Comparison of ENCODE assay signal across 10 cellular contexts in the genomic region with DNA sequence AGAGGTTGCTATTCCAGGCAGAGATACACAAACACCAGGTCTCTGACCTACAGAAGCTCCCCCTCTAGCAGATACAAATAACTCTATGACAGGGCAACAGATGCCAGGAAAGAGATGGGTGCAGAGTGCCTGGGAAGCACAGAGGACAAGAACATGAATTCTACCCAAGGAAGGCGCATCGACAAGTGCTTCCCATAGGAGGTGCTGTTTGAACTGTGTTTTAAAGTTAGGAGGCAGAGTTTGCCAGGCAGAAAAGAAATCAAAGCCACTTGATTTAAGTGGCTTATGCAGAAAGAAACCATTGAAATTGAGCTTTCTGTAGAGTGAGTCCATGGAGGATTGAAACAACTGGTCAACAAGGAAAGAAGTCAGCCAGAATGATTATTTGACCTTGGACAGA. TPM values are rescaled to one million over a fixed set of nuclear protein-coding genes. Genes with fewer than 3 reads are reported as not detected.
A peak's percentile ranks its signal among the peaks of the same experiment; 100 is the strongest.
DNase-seq lines count a peak whose midpoint lies in the region; ATAC-seq and TF ChIP-seq lines count a peak whose summit lies in the region.
"Had no signal": no experiment of that assay in that cellular context is flagged by ENCODE, and none has a peak within 500 bp of the region (broad histone marks: within the 10 kb centered on the region; RNA-seq: fewer than 3 reads in every experiment).

No MANE protein-coding gene starts in this region.

- H3K4me3 ChIP-seq in BJ (ENCODE audit: low read depth, low read length) (no peak overlapping the region), SU-DHL-6 (ENCODE audit: insufficient read depth, low read length, poor library complexity, severe bottlenecking) (no peak overlapping the region)
- H3K4me3 ChIP-seq: SK-N-MC had no signal

- H3K9me3 Mint-ChIP-seq in activated T-cell treated with anti-CD3 and anti-CD28 coated beads, Interleukin-2, amount 50 U/mL, for 24 hours: peaks cover 21% of the 10 kb centered on the region
- peaks cover 17% of the 10 kb centered on the region for H3K9me3 Mint-ChIP-seq in mesothelial cell of epicardium

- no peaks in the 10 kb centered on the region for H3K9me2 ChIP-seq in SU-DHL-6 (replicated peaks; ENCODE audit: insufficient read depth, low read length)

- TF ChIP-seq CTCF in BJ (IDR thresholded peaks at IDR 0.05; ENCODE audit: insufficient read depth, low read depth, low read length) (0 out of 2 replicates have a peak, but pooled peaks have one; percentile 12), GM13976 (IDR thresholded peaks at IDR 0.05; ENCODE audit: borderline replicate concordance, control extremely low read depth, extremely low read depth, insufficient read depth, missing control alignments) (peak; percentile 18), SU-DHL-6 (IDR thresholded peaks at IDR 0.05; ENCODE audit: insufficient read depth, low read length, poor library complexity, severe bottlenecking) (peak; percentile 11), mesothelial cell of epicardium (IDR thresholded peaks at IDR 0.05; ENCODE audit: unreplicated experiment) (no peak)

- in situ Hi-C loops in GM13976 (cut with MboI; ENCODE audit: low sequenced_read_pairs, unreplicated experiment) (no loop called here), G401 (cut with HindIII; ENCODE audit: low sequenced_read_pairs) (no loop called here)

- peaks cover 4% of the 10 kb centered on the region; the same call in 1 of the 2 replicates for H3K27me3 ChIP-seq in BJ (ENCODE audit: control insufficient read depth, insufficient read depth, low read length)
- H3K27me3 ChIP-seq in SU-DHL-6 (ENCODE audit: low read length): no peaks in the 10 kb centered on the region

- H3K4me1 Mint-ChIP-seq in activated T-cell treated with anti-CD3 and anti-CD28 coated beads, Interleukin-2, amount 50 U/mL, for 24 hours (ENCODE audit: low read depth): peaks cover 60% of the 10 kb centered on the region
- no peaks in the 10 kb centered on the region for H3K4me1 Mint-ChIP-seq in mesothelial cell of epicardium

- peaks cover 4% of the 10 kb centered on the region for H3K36me3 Mint-ChIP-seq in activated T-cell treated with anti-CD3 and anti-CD28 coated beads, Interleukin-2, amount 50 U/mL, for 24 hours (ENCODE audit: low read depth)
- H3K36me3 Mint-ChIP-seq in mesothelial cell of epicardium: no peaks in the 10 kb centered on the region

- POLR2A ChIA-PET in BJ (lab: Charles Lee): no interaction called here

- H3K27me3 Mint-ChIP-seq in activated T-cell treated with anti-CD3 and anti-CD28 coated beads, Interleukin-2, amount 50 U/mL, for 24 hours: peaks cover 15% of the 10 kb centered on the region
- H3K27me3 Mint-ChIP-seq in mesothelial cell of epicardium (ENCODE audit: low read depth): peaks cover 40% of the 10 kb centered on the region

- H3K27ac Mint-ChIP-seq in activated T-cell treated with anti-CD3 and anti-CD28 coated beads, Interleukin-2, amount 50 U/mL, for 24 hours: no peak overlapping the region
- H3K27ac Mint-ChIP-seq in mesothelial cell of epicardium: no peak overlapping the region

- H3F3A ChIP-seq in SU-DHL-6 (ENCODE audit: insufficient read depth): no peaks in the 10 kb centered on the region

- no peak overlapping the region for H2AFZ ChIP-seq in SU-DHL-6 (ENCODE audit: low read depth, low read length, severe bottlenecking)

- H3K9ac ChIP-seq in SU-DHL-6 (ENCODE audit: low read length): no peak overlapping the region

- H3K4me2 ChIP-seq in SU-DHL-6 (ENCODE audit: low read depth, low read length, poor library complexity, severe bottlenecking): no peak overlapping the region

- DNase-seq in BJ (ENCODE audit: low read depth): no peak
- DNase-seq in GM13976 (ENCODE audit: low spot score): no peak
- peak; percentile 43 for DNase-seq in iPS-NIHi11 (ENCODE audit: low spot score)
- no peak for DNase-seq in G401 (ENCODE audit: low spot score)
- DNase-seq in activated T-cell treated with anti-CD3 and anti-CD28 coated beads, Interleukin-2, amount 50 U/mL, for 24 hours: no peak
- DNase-seq in mesothelial cell of epicardium (ENCODE audit: low spot score in 2 of 2, unreplicated experiment in 2 of 2): no peak
- DNase-seq: left cardiac atrium had no signal

- H3K79me2 ChIP-seq in SU-DHL-6 (ENCODE audit: insufficient read depth, low read length): no peaks in the 10 kb centered on the region

- CTCF ChIA-PET in BJ (lab: Yijun Ruan, JAX): interaction anchor here (0.6 to 1.1 kb wide), 3 partner anchors 12 to 322 kb away, joined by 3 to 4 read pairs (median 3); no protein-coding TSS in a partner anchor

- H3K27ac ChIP-seq in SU-DHL-6 (ENCODE audit: low read depth, low read length): no peak overlapping the region
- H3K27ac ChIP-seq: SK-N-MC had no signal

- ATAC-seq in HG02885 (IDR thresholded peaks at IDR 0.05; ENCODE audit: poor library complexity, unreplicated experiment): no peak

- no peak overlapping the region for H3K4me3 Mint-ChIP-seq in activated T-cell treated with anti-CD3 and anti-CD28 coated beads, Interleukin-2, amount 50 U/mL, for 24 hours
- no peak overlapping the region for H3K4me3 Mint-ChIP-seq in mesothelial cell of epicardium

- H3K9me3 ChIP-seq in SU-DHL-6 (ENCODE audit: insufficient read depth, low read length): no peaks in the 10 kb centered on the region

- H3K36me3 ChIP-seq in BJ (ENCODE audit: control insufficient read depth, insufficient read depth, low read length): no peaks in the 10 kb centered on the region
- no peaks in the 10 kb centered on the region for H3K36me3 ChIP-seq in SU-DHL-6 (ENCODE audit: low read length)

- H4K20me1 ChIP-seq in SU-DHL-6 (ENCODE audit: low read depth, low read length): no peaks in the 10 kb centered on the region

RNA-seq across cellular contexts. Expression of a gene that starts 35.3 kb away (rescaled TPM):
- 1.1 and 1.9 TPM in 2 replicates for polyA plus RNA-seq in BJ (2011; rRNA removed)
- 1.1 and 1.2 TPM in 2 replicates for polyA minus RNA-seq in BJ (2011; rRNA and poly(A)+ RNA removed)
- total RNA-seq in G401 (2014; rRNA removed; shearing (Covaris generic)): not detected in 2 replicates
- total RNA-seq in mesothelial cell of epicardium: 16.9 to 21.9 TPM (median 20.0 TPM) in 3 replicates

RNA-seq across cellular contexts. Expression of a gene that starts 46.9 kb away (rescaled TPM):
- polyA plus RNA-seq in BJ (2011; rRNA removed): 7.8 and 15.3 TPM in 2 replicates
- polyA minus RNA-seq in BJ (2011; rRNA and poly(A)+ RNA removed): 7.1 and 8.6 TPM in 2 replicates
- total RNA-seq in G401 (2014; rRNA removed; shearing (Covaris generic)): 33.9 and 42.1 TPM in 2 replicates
- total RNA-seq in mesothelial cell of epicardium: 20.1 to 21.0 TPM (median 20.3 TPM) in 3 replicates

Comparison
In these comparisons a context has a peak if more than half of its experiments do, and no peak if none do; other contexts are left out.
1. RNA of a gene that starts 35.3 kb away (total RNA-seq): 16.9 to 21.9 TPM in mesothelial cell of epicardium; not detected in G401; every median in the first group is over 10 times any median in the second.